In the genomic region with DNA sequence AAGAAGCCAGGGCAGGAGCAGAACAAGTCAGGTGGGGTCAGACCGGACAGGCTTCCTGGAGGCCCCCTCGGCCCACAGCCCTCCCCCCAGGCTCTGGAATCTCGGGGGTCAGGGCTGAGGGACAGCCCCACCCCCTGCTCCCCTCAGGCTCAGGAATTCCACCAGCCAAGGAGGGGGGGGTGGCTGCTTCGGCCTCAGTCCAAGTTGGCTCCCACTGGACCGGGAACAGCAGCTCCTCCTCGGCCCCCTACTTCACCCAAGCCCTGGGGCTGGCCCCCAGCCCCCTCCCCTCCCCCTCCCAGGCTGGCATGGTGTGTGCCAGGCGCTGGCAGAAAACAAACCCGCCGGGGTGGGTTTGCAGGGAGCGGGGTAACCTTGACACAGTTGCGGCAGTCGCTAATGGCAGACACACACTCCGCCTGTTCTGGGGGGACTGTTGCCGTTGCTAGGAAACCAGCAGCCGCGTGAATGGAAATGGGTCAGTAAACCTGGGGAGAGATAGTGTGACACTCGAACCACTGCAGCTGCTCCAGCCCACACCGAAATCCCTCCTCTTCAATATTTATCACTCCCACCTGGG, we compare ENCODE assay signal across 10 cellular contexts. TPM values are rescaled to one million over a fixed set of nuclear protein-coding genes. Genes with fewer than 3 reads are reported as not detected.
DNase-seq lines count a peak whose midpoint lies in the region; ATAC-seq and TF ChIP-seq lines count a peak whose summit lies in the region.
"Had no signal": no experiment of that assay in that cellular context is flagged by ENCODE, and none has a peak within 500 bp of the region (broad histone marks: within the 10 kb centered on the region; RNA-seq: fewer than 3 reads in every experiment).

No MANE protein-coding gene starts in this region.

- TF ChIP-seq CTCF in thyroid gland (IDR thresholded peaks at IDR 0.05), result no peak

- CTCF ChIA-PET in naive thymus-derived CD4-positive, alpha-beta T cell (lab: Charles Lee), result interaction anchor here (1.1 to 1.5 kb wide), 2 partner anchors 10 to 92 kb away, joined by 3 to 4 read pairs; no protein-coding TSS in a partner anchor

- H3K27ac ChIP-seq in muscle layer of colon (ENCODE audit: low read depth, low read length) (peak overlapping the region; percentile 94), thyroid gland (peak overlapping the region; percentile 87 to 98 (median 88))
- H3K27ac ChIP-seq in naive thymus-derived CD4-positive, alpha-beta T cell (ENCODE audit: low read depth, low read length), result no peak overlapping the region
- H3K27ac ChIP-seq: 22Rv1 had no signal

- H3K27me3 ChIP-seq in muscle layer of colon (ENCODE audit: control insufficient read depth in 1 of 2, insufficient read depth in 2 of 2, low read length in 2 of 2) (no peaks in the 10 kb centered on the region), thyroid gland (no peaks in the 10 kb centered on the region)
- no peaks in the 10 kb centered on the region for H3K27me3 ChIP-seq in naive thymus-derived CD4-positive, alpha-beta T cell (ENCODE audit: control insufficient read depth in 2 of 2, insufficient read depth in 2 of 2, low read length in 2 of 2)

- peak; percentile 44 for DNase-seq in DMS 273 (lab: John Stamatoyannopoulos, UW; ENCODE audit: unreplicated experiment)
- DNase-seq in DMS 273 treated with DMSO at 0.1 percent for 48 hours (lab: John Stamatoyannopoulos, UW), result no peak
- peak; percentile 72 for DNase-seq in ecto neural progenitor cell (ENCODE audit: low spot score)
- peak; percentile 86 to 91 for DNase-seq in thyroid gland
- no peak for DNase-seq in naive thymus-derived CD4-positive, alpha-beta T cell
- DNase-seq in activated T-helper 1 cell treated with anti-CD3 and anti-CD28 coated beads, Interleukin-12 subunit alpha, Interleukin-12 subunit beta, Interleukin-2, Interleukin-4 antibody, amounts not matched to agents 30 ng/mL and 10 ng/mL and 1 ng/mL, durations not matched to agents 14 hours and 24 hours and 36 hours (ENCODE audit: low spot score), result no peak
- DNase-seq in DMS153 (lab: John Stamatoyannopoulos, UW), result no peak
- DNase-seq: naive thymus-derived CD8-positive, alpha-beta T cell had no signal

- peaks cover 86% of the 10 kb centered on the region for H3K4me1 ChIP-seq in muscle layer of colon (ENCODE audit: insufficient read depth, low read length)
- H3K4me1 ChIP-seq in thyroid gland, result peaks cover 76 to 92% of the 10 kb centered on the region in 2 donors
- peaks cover 7 to 22% of the 10 kb centered on the region in 2 donors for H3K4me1 ChIP-seq in naive thymus-derived CD4-positive, alpha-beta T cell (ENCODE audit: control insufficient read depth in 2 of 2, insufficient read depth in 2 of 2, low read length in 2 of 2)

- H3K27me3 Mint-ChIP-seq in naive thymus-derived CD4-positive, alpha-beta T cell, result peaks cover 0 to 16% (median 0%) of the 10 kb centered on the region in 5 donors
- peaks cover 14% of the 10 kb centered on the region for H3K27me3 Mint-ChIP-seq in activated T-helper 1 cell treated with anti-CD3 and anti-CD28 coated beads, Interleukin-12 subunit alpha, Interleukin-12 subunit beta, Interleukin-2, Interleukin-4 antibody, amounts not matched to agents 30 ng/mL and 10 ng/mL and 1 ng/mL, durations not matched to agents 14 hours and 24 hours and 36 hours (ENCODE audit: insufficient read depth)
- H3K27me3 Mint-ChIP-seq: naive thymus-derived CD8-positive, alpha-beta T cell had no signal

- intact Hi-C loops in thyroid gland (cut with DNase I), result no loop called here
- intact Hi-C loops in naive thymus-derived CD4-positive, alpha-beta T cell (cut with micrococcal nuclease), result no loop called here
- intact Hi-C loops in activated T-helper 1 cell treated with anti-CD3 and anti-CD28 coated beads, Interleukin-12 subunit alpha, Interleukin-12 subunit beta, Interleukin-2, Interleukin-4 antibody, amounts not matched to agents 30 ng/mL and 10 ng/mL and 1 ng/mL, durations not matched to agents 14 hours and 24 hours and 36 hours (cut with micrococcal nuclease), result no loop called here

- no peaks in the 10 kb centered on the region for H3K9me3 Mint-ChIP-seq in naive thymus-derived CD4-positive, alpha-beta T cell
- no peaks in the 10 kb centered on the region for H3K9me3 Mint-ChIP-seq in activated T-helper 1 cell treated with anti-CD3 and anti-CD28 coated beads, Interleukin-12 subunit alpha, Interleukin-12 subunit beta, Interleukin-2, Interleukin-4 antibody, amounts not matched to agents 30 ng/mL and 10 ng/mL and 1 ng/mL, durations not matched to agents 14 hours and 24 hours and 36 hours
- H3K9me3 Mint-ChIP-seq: naive thymus-derived CD8-positive, alpha-beta T cell had no signal

- peak overlapping the region; percentile 42 for H3K9ac ChIP-seq in muscle layer of colon (ENCODE audit: low read length)

- 21 to 33% methylated on average over 10 to 15 of the region's 18 CpGs for WGBS in thyroid gland, 2 donors

- H3K36me3 Mint-ChIP-seq in naive thymus-derived CD4-positive, alpha-beta T cell, result peaks cover 0 to 5% (median 0%) of the 10 kb centered on the region in 5 donors
- H3K36me3 Mint-ChIP-seq in activated T-helper 1 cell treated with anti-CD3 and anti-CD28 coated beads, Interleukin-12 subunit alpha, Interleukin-12 subunit beta, Interleukin-2, Interleukin-4 antibody, amounts not matched to agents 30 ng/mL and 10 ng/mL and 1 ng/mL, durations not matched to agents 14 hours and 24 hours and 36 hours (ENCODE audit: low read depth), result peaks cover 4% of the 10 kb centered on the region
- H3K36me3 Mint-ChIP-seq: naive thymus-derived CD8-positive, alpha-beta T cell had no signal

- H3K4me3 ChIP-seq in muscle layer of colon (ENCODE audit: low read depth in 1 of 2, low read length in 2 of 2) (peak overlapping the region; percentile 4 to 32), thyroid gland (replicated peaks in 1 of 3) (no peak overlapping the region)
- H3K4me3 ChIP-seq in naive thymus-derived CD4-positive, alpha-beta T cell (ENCODE audit: low read length), result no peak overlapping the region

- peaks cover 11 to 62% (median 56%) of the 10 kb centered on the region in 7 donors for H3K4me1 Mint-ChIP-seq in naive thymus-derived CD4-positive, alpha-beta T cell
- H3K4me1 Mint-ChIP-seq in activated T-helper 1 cell treated with anti-CD3 and anti-CD28 coated beads, Interleukin-12 subunit alpha, Interleukin-12 subunit beta, Interleukin-2, Interleukin-4 antibody, amounts not matched to agents 30 ng/mL and 10 ng/mL and 1 ng/mL, durations not matched to agents 14 hours and 24 hours and 36 hours (ENCODE audit: low read depth), result peaks cover 19% of the 10 kb centered on the region

- no peak for TF ChIP-seq POLR2A in thyroid gland (IDR thresholded peaks at IDR 0.05)

- POLR2A ChIA-PET in naive thymus-derived CD4-positive, alpha-beta T cell (lab: Charles Lee), result no interaction called here

- ATAC-seq in naive thymus-derived CD4-positive, alpha-beta T cell, result no peak
- ATAC-seq: naive thymus-derived CD8-positive, alpha-beta T cell had no signal

- no peak overlapping the region for H3K27ac Mint-ChIP-seq in naive thymus-derived CD4-positive, alpha-beta T cell
- H3K27ac Mint-ChIP-seq in activated T-helper 1 cell treated with anti-CD3 and anti-CD28 coated beads, Interleukin-12 subunit alpha, Interleukin-12 subunit beta, Interleukin-2, Interleukin-4 antibody, amounts not matched to agents 30 ng/mL and 10 ng/mL and 1 ng/mL, durations not matched to agents 14 hours and 24 hours and 36 hours, result no peak overlapping the region

- no peaks in the 10 kb centered on the region for H3K9me3 ChIP-seq in muscle layer of colon (ENCODE audit: low read length)
- H3K9me3 ChIP-seq in thyroid gland, result no peaks in the 10 kb centered on the region
- H3K9me3 ChIP-seq in naive thymus-derived CD4-positive, alpha-beta T cell (ENCODE audit: control insufficient read depth in 2 of 3, low read length in 3 of 3), result no peaks in the 10 kb centered on the region

- H3K4me3 Mint-ChIP-seq in naive thymus-derived CD4-positive, alpha-beta T cell, result no peak overlapping the region
- H3K4me3 Mint-ChIP-seq in activated T-helper 1 cell treated with anti-CD3 and anti-CD28 coated beads, Interleukin-12 subunit alpha, Interleukin-12 subunit beta, Interleukin-2, Interleukin-4 antibody, amounts not matched to agents 30 ng/mL and 10 ng/mL and 1 ng/mL, durations not matched to agents 14 hours and 24 hours and 36 hours, result no peak overlapping the region
- H3K4me3 Mint-ChIP-seq: naive thymus-derived CD8-positive, alpha-beta T cell had no signal

- H3K36me3 ChIP-seq in muscle layer of colon (ENCODE audit: insufficient read depth, low read length) (no peaks in the 10 kb centered on the region), thyroid gland (no peaks in the 10 kb centered on the region)
- H3K36me3 ChIP-seq in naive thymus-derived CD4-positive, alpha-beta T cell (ENCODE audit: control insufficient read depth in 2 of 3, insufficient read depth in 3 of 3, low read length in 3 of 3), result no peaks in the 10 kb centered on the region

RNA-seq across cellular contexts. Expression of a gene that starts 32.4 kb away (rescaled TPM):
- total RNA-seq in thyroid gland, result 10 to 100 TPM; 25.5 to 91.4 (median 47.8) TPM
- total RNA-seq in naive thymus-derived CD4-positive, alpha-beta T cell, result 10 to 100 TPM; 18.4 to 38.8 (median 21.3) TPM
- 1 to 10 TPM in 1 of 2 donors, under 1 TPM in 1; 0.90 to 2.0 TPM for polyA plus RNA-seq in naive thymus-derived CD4-positive, alpha-beta T cell
- 33.7 and 33.9 TPM in 2 replicates for total RNA-seq in activated T-helper 1 cell treated with anti-CD3 and anti-CD28 coated beads, Interleukin-12 subunit alpha, Interleukin-12 subunit beta, Interleukin-2, Interleukin-4 antibody, amounts not matched to agents 30 ng/mL and 10 ng/mL and 1 ng/mL, durations not matched to agents 14 hours and 24 hours and 36 hours

Comparison
In these comparisons a context has a peak if more than half of its experiments do, and no peak if none do; other contexts are left out.
1. DNase-seq: peak in DMS 273 (single experiment), ecto neural progenitor cell (single experiment) and thyroid gland (2 of 2); none in DMS 273 treated with DMSO at 0.1 percent for 48 hours (single experiment), naive thymus-derived CD4-positive, alpha-beta T cell (0 of 9), activated T-helper 1 cell treated with anti-CD3 and anti-CD28 coated beads, Interleukin-12 subunit alpha, Interleukin-12 subunit beta, Interleukin-2, Interleukin-4 antibody, amounts not matched to agents 30 ng/mL and 10 ng/mL and 1 ng/mL, durations not matched to agents 14 hours and 24 hours and 36 hours (single experiment) and DMS153 (single experiment).
2. H3K4me3 ChIP-seq: peak in muscle layer of colon (2 of 2); none in thyroid gland (0 of 3) and naive thymus-derived CD4-positive, alpha-beta T cell (single experiment).